ENCODE assay signal across 22 cellular contexts in the genomic region with DNA sequence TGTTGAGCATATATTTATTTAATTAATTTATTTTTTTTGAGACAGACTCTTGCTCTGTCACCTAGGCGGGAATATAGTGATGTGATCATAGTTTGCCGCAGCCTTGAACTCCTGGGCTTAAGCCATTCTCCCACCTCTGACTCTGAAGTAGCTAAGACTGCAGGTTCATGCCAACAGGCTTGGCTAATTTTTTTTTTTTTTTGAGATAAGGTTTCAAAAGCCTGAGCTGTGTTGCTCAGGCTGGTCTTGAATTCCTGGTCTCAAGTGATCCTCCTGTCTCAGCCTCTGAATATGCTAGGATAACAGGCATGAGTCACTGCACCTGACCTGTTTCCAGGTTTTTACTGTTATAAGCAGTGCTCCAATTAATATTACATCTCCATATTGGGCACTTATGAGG. TPM values are rescaled to one million over a fixed set of nuclear protein-coding genes. Genes with fewer than 3 reads are reported as not detected.
DNase-seq lines count a peak whose midpoint lies in the region; ATAC-seq, FAIRE-seq and TF ChIP-seq lines count a peak whose summit lies in the region.
"Had no signal": no experiment of that assay in that cellular context is flagged by ENCODE, and none has a peak within 500 bp of the region (broad histone marks: within the 10 kb centered on the region; RNA-seq: fewer than 3 reads in every experiment).

No MANE protein-coding gene starts in this region.

- H2AFZ ChIP-seq in GM12878 (ENCODE audit: control insufficient read depth, low read depth, low read length), result no peak overlapping the region
- H2AFZ ChIP-seq: GM23248 had no signal

- in situ Hi-C loops in GM12878 (cut with MboI), result no loop called here

- no peak for TF ChIP-seq RAD21 in GM12878 (IDR thresholded peaks at IDR 0.05; ENCODE audit: insufficient read depth, low read depth, low read length)

- SMC1A ChIA-PET in GM12878 (lab: Charles Lee; ENCODE audit: uncharacterized antibody, unreplicated experiment), result interaction anchor here (0.6 to 6.1 kb wide), 10 partner anchors 12 to 1445 kb away, joined by 3 to 49 read pairs (median 3); no protein-coding TSS in a partner anchor

- H3K4me3 ChIP-seq in GM12878 (no peak overlapping the region), left lung (no peak overlapping the region), stomach (no peak overlapping the region), uterus (no peak overlapping the region)
- H3K4me3 ChIP-seq: GM23248, right atrium auricular region, SJSA1 had no signal

- H3K4me1 ChIP-seq in GM12878 (ENCODE audit: control insufficient read depth, insufficient read depth, low read length), result peaks cover 64% of the 10 kb centered on the region
- H3K4me1 ChIP-seq in left lung, result peaks cover 33 to 87% of the 10 kb centered on the region in 2 donors
- peaks cover 74 to 91% (median 82%) of the 10 kb centered on the region in 4 donors for H3K4me1 ChIP-seq in stomach
- H3K4me1 ChIP-seq in uterus, result peaks cover 9 to 13% of the 10 kb centered on the region in 2 donors
- H3K4me1 ChIP-seq: SJSA1 had no signal

- no peak overlapping the region for H3K27ac ChIP-seq in GM12878 (ENCODE audit: control insufficient read depth, insufficient read depth)
- H3K27ac ChIP-seq in left lung, result peak overlapping the region in 1 of 2 donors; percentile 46
- peak overlapping the region in 4 of 5 donors; percentile 21 to 67 (median 58) for H3K27ac ChIP-seq in stomach
- no peak overlapping the region for H3K27ac ChIP-seq in uterus
- H3K27ac ChIP-seq: GM23248, right atrium auricular region, SJSA1 had no signal

- intact Hi-C loops in GM12878 (cut with micrococcal nuclease; ENCODE audit: unreplicated experiment) (no loop called here), left lung (cut with DNase I) (no loop called here), stomach (cut with DNase I; ENCODE audit: low total_unique reads) (no loop called here), uterus (cut with DNase I; ENCODE audit: low total_unique reads) (no loop called here)

- TF ChIP-seq POLR2A in GM12878 (IDR thresholded peaks at IDR 0.05; ENCODE audit: low read depth, low read length) (no peak), stomach (IDR thresholded peaks at IDR 0.05) (no peak), uterus (IDR thresholded peaks at IDR 0.05) (no peak)

- DNase-seq in activated naive CD8-positive, alpha-beta T cell treated with anti-CD3 and anti-CD28 coated beads for 36 hours, result no peak
- DNase-seq in activated naive CD8-positive, alpha-beta T cell treated with anti-CD3 and anti-CD28 coated beads, Interleukin-2, amount 50 U/mL, for 24 hours, result no peak
- DNase-seq in GM12878 (ENCODE audit: low read depth, low spot score) (no peak), left lung (no peak), stomach (peak; percentile 24), uterus (no peak), inferior parietal cortex (ENCODE audit: extremely low spot score) (no peak), NOMO-1 treated with dmso at 0.1 percent for 144 hours (lab: John Stamatoyannopoulos, UW; ENCODE audit: unreplicated experiment) (no peak)
- DNase-seq: activated CD4-positive, alpha-beta T cell treated with anti-CD3 and anti-CD28 coated beads for 1 hour; activated CD8-positive, alpha-beta memory T cell treated with anti-CD3 and anti-CD28 coated beads, Interleukin-2, amount 50 U/mL, for 48 hours; activated naive CD4-positive, alpha-beta T cell treated with anti-CD3 and anti-CD28 coated beads, Interleukin-2, amount 50 U/mL, for 16 hours; central memory CD4-positive, alpha-beta T cell; effector memory CD4-positive, alpha-beta T cell; GF-D8; GM23248; KBM-7; NCI-H1092; substantia nigra; T1000 had no signal

- H3K9ac ChIP-seq in GM12878 (ENCODE audit: control insufficient read depth, insufficient read depth, low read length), result no peak overlapping the region
- H3K9ac ChIP-seq: GM23248 had no signal

- H4K20me1 ChIP-seq in GM12878 (ENCODE audit: control insufficient read depth, insufficient read depth), result no peaks in the 10 kb centered on the region

- TF ChIP-seq CTCF in GM12878 (IDR thresholded peaks at IDR 0.05 in 2 of 3, conservative IDR thresholded peaks at IDR 0.05 in 1 of 3; ENCODE audit: control insufficient read depth in 2 of 3, extremely low read depth in 1 of 3, insufficient read depth in 1 of 3, low read depth in 3 of 3, low read length in 3 of 3), result no peak
- TF ChIP-seq CTCF in left lung (IDR thresholded peaks at IDR 0.05), result no peak
- no peak for TF ChIP-seq CTCF in stomach (IDR thresholded peaks at IDR 0.05)
- no peak for TF ChIP-seq CTCF in uterus (IDR thresholded peaks at IDR 0.05)

- no peaks in the 10 kb centered on the region for H3K36me3 ChIP-seq in GM12878 (ENCODE audit: control insufficient read depth in 2 of 2, insufficient read depth in 2 of 2, low read length in 1 of 2)
- H3K36me3 ChIP-seq in left lung, result peaks cover 0 to 4% of the 10 kb centered on the region in 2 donors
- H3K36me3 ChIP-seq in stomach, result peaks cover under 1 to 4% (median 3%) of the 10 kb centered on the region in 4 donors
- H3K36me3 ChIP-seq in uterus, result no peaks in the 10 kb centered on the region

- 100% methylated on average over 2 of the region's 2 CpGs for WGBS in GM12878 (ENCODE audit: insufficient coverage, insufficient replicate concordance, low lambda C conversion rate, missing lambda C conversion rate)
- WGBS in stomach, 5 donors, result 36 to 58% (median 53%) methylated on average over 2 of the region's 2 CpGs

- POLR2A ChIA-PET in GM12878 (lab: Charles Lee), result interaction anchor here (0.6 to 2.0 kb wide), 9 partner anchors 12 to 1914 kb away, joined by 3 to 8 read pairs (median 4); partner anchors contain the start of gene NOP14

- TF ChIP-seq EP300 in GM12878 (IDR thresholded peaks at IDR 0.05; ENCODE audit: borderline replicate concordance in 1 of 2, control insufficient read depth in 1 of 2, low read depth in 2 of 2, low read length in 2 of 2) (no peak), stomach (IDR thresholded peaks at IDR 0.05) (no peak)

- no peak overlapping the region for H3K4me3 Mint-ChIP-seq in activated naive CD8-positive, alpha-beta T cell treated with anti-CD3 and anti-CD28 coated beads for 36 hours
- H3K4me3 Mint-ChIP-seq in activated naive CD8-positive, alpha-beta T cell treated with anti-CD3 and anti-CD28 coated beads, Interleukin-2, amount 50 U/mL, for 24 hours, result no peak overlapping the region
- H3K4me3 Mint-ChIP-seq: neural crest cell had no signal

- peak overlapping the region; percentile 5 for H3K27ac Mint-ChIP-seq in activated naive CD8-positive, alpha-beta T cell treated with anti-CD3 and anti-CD28 coated beads for 36 hours
- no peak overlapping the region for H3K27ac Mint-ChIP-seq in activated naive CD8-positive, alpha-beta T cell treated with anti-CD3 and anti-CD28 coated beads, Interleukin-2, amount 50 U/mL, for 24 hours

- no peaks in the 10 kb centered on the region for H3K9me3 ChIP-seq in GM12878 (replicated peaks; ENCODE audit: control insufficient read depth, insufficient read depth, low read length)
- H3K9me3 ChIP-seq in left lung, result no peaks in the 10 kb centered on the region
- H3K9me3 ChIP-seq in stomach, result no peaks in the 10 kb centered on the region
- no peaks in the 10 kb centered on the region for H3K9me3 ChIP-seq in uterus
- H3K9me3 ChIP-seq: right atrium auricular region, SJSA1 had no signal

- H3K79me2 ChIP-seq in GM12878 (ENCODE audit: control insufficient read depth, insufficient read depth, low read length), result peaks cover 67% of the 10 kb centered on the region

- RAD21 ChIA-PET in GM12878 (lab: Charles Lee; ENCODE audit: unreplicated experiment), result interaction anchor here (0.8 to 4.3 kb wide), 8 partner anchors 23 to 115 kb away, joined by 3 to 14 read pairs (median 4); partner anchors contain the start of genes GRK4 and NOP14

- peaks cover 72% of the 10 kb centered on the region for H3K4me1 Mint-ChIP-seq in activated naive CD8-positive, alpha-beta T cell treated with anti-CD3 and anti-CD28 coated beads for 36 hours
- H3K4me1 Mint-ChIP-seq in activated naive CD8-positive, alpha-beta T cell treated with anti-CD3 and anti-CD28 coated beads, Interleukin-2, amount 50 U/mL, for 24 hours, result peaks cover 82% of the 10 kb centered on the region

- BruUV-seq in GM12878 (replicated peaks; lab: Mats Ljungman, UMichigan), result no TSS peak

- H3K27me3 Mint-ChIP-seq in activated naive CD8-positive, alpha-beta T cell treated with anti-CD3 and anti-CD28 coated beads for 36 hours, result no peaks in the 10 kb centered on the region
- H3K27me3 Mint-ChIP-seq in activated naive CD8-positive, alpha-beta T cell treated with anti-CD3 and anti-CD28 coated beads, Interleukin-2, amount 50 U/mL, for 24 hours, result no peaks in the 10 kb centered on the region

- peaks cover 13% of the 10 kb centered on the region for H3K36me3 Mint-ChIP-seq in activated naive CD8-positive, alpha-beta T cell treated with anti-CD3 and anti-CD28 coated beads for 36 hours
- H3K36me3 Mint-ChIP-seq in activated naive CD8-positive, alpha-beta T cell treated with anti-CD3 and anti-CD28 coated beads, Interleukin-2, amount 50 U/mL, for 24 hours (ENCODE audit: low read depth), result peaks cover 3% of the 10 kb centered on the region

- no peak for ATAC-seq in activated naive CD8-positive, alpha-beta T cell treated with anti-CD3 and anti-CD28 coated beads, Interleukin-2, amount 50 U/mL, for 24 hours
- ATAC-seq in GM12878, result no peak
- peak; percentile 30 for ATAC-seq in left lung

- H3K9me3 Mint-ChIP-seq in activated naive CD8-positive, alpha-beta T cell treated with anti-CD3 and anti-CD28 coated beads for 36 hours, result no peaks in the 10 kb centered on the region
- H3K9me3 Mint-ChIP-seq in activated naive CD8-positive, alpha-beta T cell treated with anti-CD3 and anti-CD28 coated beads, Interleukin-2, amount 50 U/mL, for 24 hours, result no peaks in the 10 kb centered on the region
- H3K9me3 Mint-ChIP-seq: neural crest cell had no signal

- no peak for FAIRE-seq in GM12878 (lab: Jason Lieb, UNC)

- H3K4me2 ChIP-seq in GM12878 (ENCODE audit: control insufficient read depth, insufficient read depth), result peak overlapping the region; percentile 57

- no peaks in the 10 kb centered on the region for H3K27me3 ChIP-seq in GM12878 (replicated peaks in 1 of 2; ENCODE audit: control insufficient read depth in 2 of 2, insufficient read depth in 2 of 2, low read length in 1 of 2)
- no peaks in the 10 kb centered on the region for H3K27me3 ChIP-seq in left lung
- H3K27me3 ChIP-seq in stomach, result no peaks in the 10 kb centered on the region
- H3K27me3 ChIP-seq in uterus, result no peaks in the 10 kb centered on the region
- H3K27me3 ChIP-seq: right atrium auricular region, SJSA1 had no signal

- CTCF ChIA-PET in GM12878 (lab: Yijun Ruan, JAX), result interaction anchor here (0.6 to 2.0 kb wide), 4 partner anchors 13 to 107 kb away, joined by 3 to 10 read pairs (median 3); no protein-coding TSS in a partner anchor

RNA-seq across cellular contexts. Expression of gene ADD1, which starts 4.8 kb away (rescaled TPM):
- total RNA-seq in activated naive CD8-positive, alpha-beta T cell treated with anti-CD3 and anti-CD28 coated beads for 36 hours, result 100 to 1,000 TPM; 136 TPM
- total RNA-seq in GM12878 (2013; cell fraction: nucleolus; rRNA removed), result 321 and 355 TPM in 2 replicates
- 128 and 136 TPM in 2 replicates for total RNA-seq in GM12878 (2014; rRNA removed)
- 65.6 and 70.1 TPM in 2 replicates for total RNA-seq in GM12878 (2014; rRNA removed; fragmentation: Illumina TruSeq; extraction: Trizol)
- 182 and 183 TPM in 2 replicates for total RNA-seq in GM12878 (2021)
- polyA plus RNA-seq in GM12878 (2011; ENCODE audit: low read depth), result 61.6 TPM
- polyA plus RNA-seq in GM12878 (2011; rRNA removed), result 75.4 and 93.5 TPM in 2 replicates
- polyA plus RNA-seq in GM12878 (2011; cell fraction: cytosol; rRNA removed), result 103 and 152 TPM in 2 replicates
- 199 and 226 TPM in 2 replicates for polyA plus RNA-seq in GM12878 (2011; cell fraction: nucleus; rRNA removed)
- 119 and 148 TPM in 2 replicates for polyA plus RNA-seq in GM12878 (2012)
- 97.2 and 107 TPM in 2 replicates for polyA plus RNA-seq in GM12878 (2014; fragmentation: Illumina TruSeq; extraction: Trizol)
- 10 to 100 TPM; 21.6 to 50.2 TPM for polyA plus RNA-seq in GM12878 (2014; fragmentation: Nextera tagmentation; extraction: Ambion mirVana)
- polyA plus RNA-seq in GM12878 (2014; rRNA removed), result 113 and 126 TPM in 2 replicates
- 100 to 1,000 TPM; 113 to 116 TPM for polyA plus RNA-seq in GM12878 (2016; fragmentation: Nextera tagmentation; extraction: Ambion mirVana)
- 79.6 and 95.6 TPM in 2 replicates for polyA minus RNA-seq in GM12878 (2011; rRNA and poly(A)+ RNA removed)
- 36.4 and 43.2 TPM in 2 replicates for polyA minus RNA-seq in GM12878 (2011; cell fraction: cytosol; rRNA and poly(A)+ RNA removed)
- 57.1 and 78.0 TPM in 2 replicates for polyA minus RNA-seq in GM12878 (2011; cell fraction: nucleus; rRNA and poly(A)+ RNA removed)
- 100 to 1,000 TPM; 262 to 265 TPM for total RNA-seq in left lung
- 1,000 to 10,000 TPM in 1 of 5 donors, 100 to 1,000 TPM in 4; 162 to 1,174 (median 290) TPM for total RNA-seq in stomach
- polyA plus RNA-seq in stomach, result 100 to 1,000 TPM; 103 to 197 (median 127) TPM
- 100 to 1,000 TPM; 161 to 403 (median 225) TPM for total RNA-seq in uterus

RNA-seq across cellular contexts. Expression of gene SH3BP2, which starts 55.6 kb away (rescaled TPM):
- total RNA-seq in activated naive CD8-positive, alpha-beta T cell treated with anti-CD3 and anti-CD28 coated beads for 36 hours, result 10 to 100 TPM; 72.2 to 74.1 TPM
- 275 and 349 TPM in 2 replicates for total RNA-seq in GM12878 (2013; cell fraction: nucleolus; rRNA removed)
- total RNA-seq in GM12878 (2014; rRNA removed), result 35.5 and 40.9 TPM in 2 replicates
- 17.5 and 19.0 TPM in 2 replicates for total RNA-seq in GM12878 (2014; rRNA removed; fragmentation: Illumina TruSeq; extraction: Trizol)
- total RNA-seq in GM12878 (2021), result 51.1 and 61.8 TPM in 2 replicates
- polyA plus RNA-seq in GM12878 (2011; ENCODE audit: low read depth), result 9.0 TPM
- 18.0 and 37.1 TPM in 2 replicates for polyA plus RNA-seq in GM12878 (2011; rRNA removed)
- polyA plus RNA-seq in GM12878 (2011; cell fraction: cytosol; rRNA removed), result 35.7 and 42.6 TPM in 2 replicates
- polyA plus RNA-seq in GM12878 (2011; cell fraction: nucleus; rRNA removed), result 270 and 290 TPM in 2 replicates
- polyA plus RNA-seq in GM12878 (2012), result 30.0 and 35.3 TPM in 2 replicates
- 7.8 and 18.3 TPM in 2 replicates for polyA plus RNA-seq in GM12878 (2014; fragmentation: Illumina TruSeq; extraction: Trizol)
- 1 to 10 TPM; 1.1 TPM for polyA plus RNA-seq in GM12878 (2014; fragmentation: Nextera tagmentation; extraction: Ambion mirVana)
- polyA plus RNA-seq in GM12878 (2014; rRNA removed), result 54.7 and 57.8 TPM in 2 replicates
- 10 to 100 TPM; 23.0 to 24.8 TPM for polyA plus RNA-seq in GM12878 (2016; fragmentation: Nextera tagmentation; extraction: Ambion mirVana)
- polyA minus RNA-seq in GM12878 (2011; rRNA and poly(A)+ RNA removed), result 72.7 and 138 TPM in 2 replicates
- 8.9 and 18.7 TPM in 2 replicates for polyA minus RNA-seq in GM12878 (2011; cell fraction: cytosol; rRNA and poly(A)+ RNA removed)
- polyA minus RNA-seq in GM12878 (2011; cell fraction: nucleus; rRNA and poly(A)+ RNA removed), result 47.3 and 86.5 TPM in 2 replicates
- 100 to 1,000 TPM in 1 of 2 donors, 10 to 100 TPM in 1; 58.2 to 113 TPM for total RNA-seq in left lung
- total RNA-seq in stomach, result 100 to 1,000 TPM in 2 of 5 donors, 10 to 100 TPM in 3; 31.8 to 151 (median 89.9) TPM
- 10 to 100 TPM in 2 of 3 donors, 1 to 10 TPM in 1; 9.0 to 26.7 (median 11.1) TPM for polyA plus RNA-seq in stomach
- total RNA-seq in uterus, result 10 to 100 TPM in 3 of 4 donors, 1 to 10 TPM in 1; 6.4 to 50.0 (median 29.3) TPM

Comparison
In these comparisons a context has a peak if more than half of its experiments do, and no peak if none do; other contexts are left out.
1. H3K27ac ChIP-seq: peak in stomach (4 of 5); none in GM12878 (single experiment) and uterus (0 of 2).